Comparison of ENCODE assay signal across 7 cellular contexts in the genomic region with DNA sequence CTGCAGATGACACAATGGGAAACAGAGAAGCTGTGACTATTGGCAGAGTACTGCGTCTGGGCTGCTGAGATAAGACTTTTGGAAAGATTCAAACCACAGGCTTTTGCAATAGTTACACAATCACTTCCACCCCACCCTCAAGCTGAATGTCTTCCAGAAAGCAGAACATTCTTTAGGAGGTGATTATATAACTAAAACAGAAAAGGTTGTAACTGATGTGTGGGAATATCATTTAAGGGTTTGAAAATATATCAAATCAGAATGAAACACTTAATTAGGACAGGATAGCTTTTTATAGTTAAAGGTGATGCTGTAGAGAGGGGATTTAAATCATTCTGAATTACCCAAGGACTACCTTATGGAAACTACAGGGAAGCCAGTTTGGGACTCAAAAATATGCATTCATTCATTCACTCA.
DNase-seq lines count a peak whose midpoint lies in the region; ATAC-seq and TF ChIP-seq lines count a peak whose summit lies in the region.

No MANE protein-coding gene starts in this region.

- H3K4me3 ChIP-seq in thoracic aorta = peak overlapping the region; percentile 8

- TF ChIP-seq CTCF in thoracic aorta (IDR thresholded peaks at IDR 0.05) = no peak
- no peak for TF ChIP-seq CTCF in GM10266 (IDR thresholded peaks at IDR 0.05; ENCODE audit: control insufficient read depth, insufficient read depth, low read depth, missing control alignments)

- H3K4me1 ChIP-seq in thoracic aorta (ENCODE audit: control insufficient read depth in 1 of 2, low read depth in 2 of 2) = peaks cover 0 to 9% of the 10 kb centered on the region in 2 donors

- H3K27me3 ChIP-seq in thoracic aorta (replicated peaks; ENCODE audit: insufficient read depth) = no peaks in the 10 kb centered on the region

- no peaks in the 10 kb centered on the region for H3K36me3 ChIP-seq in thoracic aorta

- DNase-seq in LHCN-M2 (ENCODE audit: low read depth) = peak; percentile 74
- peak in 35 of 58 donors; percentile 9 to 83 (median 41) for DNase-seq in anterior cingulate cortex (lab: John Stamatoyannopoulos, UW)
- DNase-seq in iris pigment epithelial cell (ENCODE audit: low read depth) = peak; percentile 99
- DNase-seq in thoracic aorta (ENCODE audit: low spot score) = peak; percentile 31
- DNase-seq in GM10266 (ENCODE audit: extremely low spot score) = no peak

- peak overlapping the region in 1 of 2 donors; percentile 54 for H3K27ac ChIP-seq in thoracic aorta

- peak; percentile 72 for ATAC-seq in thoracic aorta (ENCODE audit: insufficient number of reproducible peaks, low FRiP score, low read depth)
- no peak for ATAC-seq in GM19452 (IDR thresholded peaks at IDR 0.05; ENCODE audit: unreplicated experiment)
- no peak for ATAC-seq in GM18868 (IDR thresholded peaks at IDR 0.05; ENCODE audit: unreplicated experiment)

- peaks cover under 1% of the 10 kb centered on the region for H3K9me3 ChIP-seq in thoracic aorta
